18 cellular contexts compared by ENCODE assay signal in the genomic region with DNA sequence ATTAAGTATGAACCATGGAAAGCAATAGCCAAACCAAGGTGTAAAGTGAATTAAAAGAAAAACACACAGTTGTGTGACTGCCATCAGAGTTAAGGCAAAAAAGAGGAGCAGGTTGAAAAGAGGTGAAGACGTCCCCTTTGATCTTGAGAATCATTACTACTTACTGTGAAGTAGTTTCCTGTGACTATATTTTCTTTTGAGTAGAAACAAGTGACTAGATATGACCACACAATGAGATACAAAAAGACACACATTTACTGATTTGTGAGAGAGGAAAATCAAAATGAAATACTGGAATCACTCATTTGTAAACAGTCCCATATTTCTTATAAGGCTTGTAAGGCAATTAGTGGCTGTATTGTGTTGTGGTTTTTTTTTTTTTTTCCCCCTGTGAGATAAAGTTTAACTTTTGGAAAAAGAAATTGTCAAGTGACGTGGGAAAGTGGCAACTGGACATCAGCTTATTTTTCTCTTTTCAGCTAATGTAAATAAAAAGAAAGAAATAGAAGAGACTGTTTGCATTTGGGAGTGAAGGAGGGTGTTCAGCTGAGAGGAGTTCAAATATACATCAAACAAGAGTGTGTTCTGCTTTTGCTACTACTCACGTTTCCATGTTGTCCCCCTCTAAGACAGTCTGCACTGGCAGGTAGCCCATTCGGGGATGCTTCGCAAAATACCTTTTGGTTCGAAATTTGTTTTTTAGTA.
DNase-seq lines count a peak whose midpoint lies in the region; ATAC-seq, FAIRE-seq and TF ChIP-seq lines count a peak whose summit lies in the region.
"Had no signal": no experiment of that assay in that cellular context is flagged by ENCODE, and none has a peak within 500 bp of the region (broad histone marks: within the 10 kb centered on the region; RNA-seq: fewer than 3 reads in every experiment).

No MANE protein-coding gene starts in this region.

- no peak overlapping the region for H3K4me3 ChIP-seq in GM12878

- H2AFZ ChIP-seq in GM12878 (ENCODE audit: control insufficient read depth, low read depth, low read length): no peak overlapping the region

- no peak overlapping the region for H3K27ac Mint-ChIP-seq in MCF 10A (ENCODE audit: low read depth, unreplicated experiment)
- H3K27ac Mint-ChIP-seq: activated naive CD8-positive, alpha-beta T cell; T-cell had no signal

- peaks cover 19% of the 10 kb centered on the region for H3K36me3 Mint-ChIP-seq in MCF 10A (ENCODE audit: insufficient read depth, unreplicated experiment)
- H3K36me3 Mint-ChIP-seq: activated naive CD8-positive, alpha-beta T cell; T-cell had no signal

- POLR2A ChIA-PET in GM12878 (lab: Charles Lee) (interaction anchor here (0.7 kb wide), 1 partner anchor 65 kb away, joined by 4 read pairs; no protein-coding TSS in a partner anchor), MCF 10A (lab: Yijun Ruan, JAX) (no interaction called here)

- H3K4me2 ChIP-seq in GM12878 (ENCODE audit: control insufficient read depth, insufficient read depth): 0 out of 2 replicates have a peak overlapping the region, but pooled peaks have one; percentile 4

- in situ Hi-C loops in GM12878 (cut with MboI): no loop called here

- CTCF ChIA-PET in GM12878 (lab: Yijun Ruan, JAX) (interaction anchor here (3.2 kb wide), 1 partner anchor 140 kb away, joined by 20 read pairs; no protein-coding TSS in a partner anchor), MCF 10A (lab: Yijun Ruan, JAX) (no interaction called here)

- H3K4me1 ChIP-seq in GM12878 (ENCODE audit: control insufficient read depth, insufficient read depth, low read length): no peaks in the 10 kb centered on the region
- H3K4me1 ChIP-seq: foreskin keratinocyte had no signal

- H3K27me3 ChIP-seq in GM12878 (replicated peaks in 1 of 2; ENCODE audit: control insufficient read depth in 2 of 2, insufficient read depth in 2 of 2, low read length in 1 of 2): no peaks in the 10 kb centered on the region
- H3K27me3 ChIP-seq: foreskin keratinocyte had no signal

- intact Hi-C loops in GM12878 (cut with micrococcal nuclease; ENCODE audit: unreplicated experiment) (loop anchor here (1.0 to 10.0 kb wide), 5 partner anchors 41 to 139 kb away; no protein-coding TSS in a partner anchor), MCF 10A (cut with micrococcal nuclease) (no loop called here)

- WGBS in GM12878 (ENCODE audit: insufficient coverage, insufficient replicate concordance, low lambda C conversion rate, missing lambda C conversion rate): 31% methylated on average over 6 of the region's 6 CpGs

- no peak for TF ChIP-seq CTCF in GM12878 (IDR thresholded peaks at IDR 0.05 in 2 of 3, conservative IDR thresholded peaks at IDR 0.05 in 1 of 3; ENCODE audit: control insufficient read depth in 2 of 3, extremely low read depth in 1 of 3, insufficient read depth in 1 of 3, low read depth in 3 of 3, low read length in 3 of 3)
- TF ChIP-seq CTCF in MCF 10A (IDR thresholded peaks at IDR 0.05; ENCODE audit: unreplicated experiment): no peak

- no peaks in the 10 kb centered on the region for H3K9me3 Mint-ChIP-seq in MCF 10A (ENCODE audit: unreplicated experiment)
- H3K9me3 Mint-ChIP-seq: T-cell had no signal

- peak overlapping the region; percentile 59 for H3K27ac ChIP-seq in GM12878 (ENCODE audit: control insufficient read depth, insufficient read depth)
- H3K27ac ChIP-seq: foreskin keratinocyte, RWPE1 had no signal

- H3K4me3 Mint-ChIP-seq in MCF 10A (ENCODE audit: unreplicated experiment): no peak overlapping the region
- H3K4me3 Mint-ChIP-seq: activated naive CD8-positive, alpha-beta T cell; T-cell had no signal

- TF ChIP-seq RAD21 in GM12878 (IDR thresholded peaks at IDR 0.05; ENCODE audit: insufficient read depth, low read depth, low read length): no peak

- no peaks in the 10 kb centered on the region for H3K4me1 Mint-ChIP-seq in MCF 10A (ENCODE audit: insufficient read depth, unreplicated experiment)
- H3K4me1 Mint-ChIP-seq: T-cell had no signal

- no peak for TF ChIP-seq EP300 in GM12878 (IDR thresholded peaks at IDR 0.05; ENCODE audit: borderline replicate concordance in 1 of 2, control insufficient read depth in 1 of 2, low read depth in 2 of 2, low read length in 2 of 2)

- peaks cover 16% of the 10 kb centered on the region for H3K27me3 Mint-ChIP-seq in MCF 10A (ENCODE audit: insufficient read depth, unreplicated experiment)
- H3K27me3 Mint-ChIP-seq: activated naive CD8-positive, alpha-beta T cell; progenitor cell of endocrine pancreas had no signal

- peak; percentile 42 for DNase-seq in GM12878 (ENCODE audit: low read depth, low spot score)
- DNase-seq in NCI-H774 (lab: John Stamatoyannopoulos, UW): no peak
- DNase-seq in activated CD8-positive, alpha-beta memory T cell treated with anti-CD3 and anti-CD28 coated beads for 24 hours: no peak
- no peak for DNase-seq in MCF 10A (ENCODE audit: unreplicated experiment)
- DNase-seq in GM19238 (ENCODE audit: insufficient read length, low spot score): no peak
- DNase-seq: AML-193; foreskin keratinocyte; left ventricle myocardium superior; NCI-H187 treated with DMSO at 0.1 percent for 48 hours; stimulated activated CD4-positive, alpha-beta T cell treated with anti-CD3 and anti-CD28 coated beads, Interleukin-12 subunit alpha, Interleukin-12 subunit beta, amount 100 ng/mL, for 4 hours; T-cell had no signal

- RAD21 ChIA-PET in GM12878 (lab: Charles Lee; ENCODE audit: unreplicated experiment): no interaction called here

- ATAC-seq in GM18511 (IDR thresholded peaks at IDR 0.05; ENCODE audit: unreplicated experiment) (peak; percentile 57), GM21390 (IDR thresholded peaks at IDR 0.05; ENCODE audit: unreplicated experiment) (peak; percentile 73), HG03064 (IDR thresholded peaks at IDR 0.05; ENCODE audit: low read depth, unreplicated experiment) (peak; percentile 68), GM12878 (peak; percentile 82)
- ATAC-seq: activated CD4-positive, CD25-positive, alpha-beta regulatory T cell treated with anti-CD3 and anti-CD28 coated beads, Interleukin-2, amount 50 U/mL, for 24 hours; foreskin keratinocyte; left ventricle myocardium superior; T-cell had no signal

- TF ChIP-seq POLR2A in GM12878 (IDR thresholded peaks at IDR 0.05; ENCODE audit: low read depth, low read length): no peak

- H3K9ac ChIP-seq in GM12878 (ENCODE audit: control insufficient read depth, insufficient read depth, low read length): no peak overlapping the region

- FAIRE-seq in GM12878 (lab: Jason Lieb, UNC): peak; percentile 74

- H4K20me1 ChIP-seq in GM12878 (ENCODE audit: control insufficient read depth, insufficient read depth): no peaks in the 10 kb centered on the region

- no peaks in the 10 kb centered on the region for H3K9me3 ChIP-seq in GM12878 (replicated peaks; ENCODE audit: control insufficient read depth, insufficient read depth, low read length)

- no peaks in the 10 kb centered on the region for H3K36me3 ChIP-seq in GM12878 (ENCODE audit: control insufficient read depth in 2 of 2, insufficient read depth in 2 of 2, low read length in 1 of 2)

- BruUV-seq in GM12878 (replicated peaks; lab: Mats Ljungman, UMichigan) (no TSS peak), MCF 10A (replicated peaks; lab: Mats Ljungman, UMichigan) (no TSS peak)

- SMC1A ChIA-PET in GM12878 (lab: Charles Lee; ENCODE audit: uncharacterized antibody, unreplicated experiment): interaction anchor here (0.6 to 3.2 kb wide), 4 partner anchors 8 to 139 kb away, joined by 3 to 15 read pairs (median 8); no protein-coding TSS in a partner anchor

- H3K79me2 ChIP-seq in GM12878 (ENCODE audit: control insufficient read depth, insufficient read depth, low read length): no peaks in the 10 kb centered on the region

TF ChIP-seq in GM12878, 131 proteins besides CTCF, POLR2A, EP300 and RAD21 (continues in another document):
- TF ChIP-seq PRDM15 (CRISPR knock-in tag; IDR thresholded peaks at IDR 0.05) (no peak), SPI1 (IDR thresholded peaks at IDR 0.05; ENCODE audit: borderline replicate concordance, insufficient read depth, low read depth, low read length) (no peak), HDAC2 (IDR thresholded peaks at IDR 0.05) (no peak), MTA2 (IDR thresholded peaks at IDR 0.05; ENCODE audit: low read depth) (peak; percentile 84), WRNIP1 (IDR thresholded peaks at IDR 0.05; ENCODE audit: borderline replicate concordance, low read depth, low read length) (no peak), ZNF384 (IDR thresholded peaks at IDR 0.05; ENCODE audit: borderline replicate concordance, low read depth, low read length) (peak; percentile 42; the same call in 1 of the 2 replicates)
- TF ChIP-seq, protein P1, sequence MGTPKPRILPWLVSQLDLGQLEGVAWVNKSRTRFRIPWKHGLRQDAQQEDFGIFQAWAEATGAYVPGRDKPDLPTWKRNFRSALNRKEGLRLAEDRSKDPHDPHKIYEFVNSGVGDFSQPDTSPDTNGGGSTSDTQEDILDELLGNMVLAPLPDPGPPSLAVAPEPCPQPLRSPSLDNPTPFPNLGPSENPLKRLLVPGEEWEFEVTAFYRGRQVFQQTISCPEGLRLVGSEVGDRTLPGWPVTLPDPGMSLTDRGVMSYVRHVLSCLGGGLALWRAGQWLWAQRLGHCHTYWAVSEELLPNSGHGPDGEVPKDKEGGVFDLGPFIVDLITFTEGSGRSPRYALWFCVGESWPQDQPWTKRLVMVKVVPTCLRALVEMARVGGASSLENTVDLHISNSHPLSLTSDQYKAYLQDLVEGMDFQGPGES (IDR thresholded peaks at IDR 0.05): no peak
